Comparison of ENCODE assay signal across 5 cellular contexts in the genomic region with DNA sequence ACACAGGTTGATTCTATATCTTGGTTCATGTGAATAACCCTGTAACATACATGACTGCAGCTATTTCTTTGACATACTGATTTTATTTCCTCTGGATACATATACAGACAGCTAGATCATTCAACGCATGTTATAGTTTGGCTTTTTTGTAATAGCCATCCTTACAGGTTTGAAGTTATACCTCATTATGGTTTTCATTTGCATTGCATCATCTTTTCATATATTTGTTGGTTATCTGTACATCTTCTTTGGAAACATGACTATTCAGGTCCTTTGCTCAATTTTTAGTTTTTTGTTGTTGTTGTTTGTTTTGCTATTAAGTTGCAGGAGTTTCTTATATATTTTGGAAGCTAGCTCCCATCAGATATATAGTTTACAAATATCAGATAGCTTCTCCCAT.
"Had no signal": no experiment of that assay in that cellular context is flagged by ENCODE, and none has a peak within 500 bp of the region (broad histone marks: within the 10 kb centered on the region; RNA-seq: fewer than 3 reads in every experiment).

No MANE protein-coding gene starts in this region.

- H3K4me2 ChIP-seq: KMS-11 had no signal

- H3K9ac ChIP-seq: KMS-11 had no signal

- H3K27ac ChIP-seq: HL-60, KMS-11 had no signal

- FAIRE-seq: HTR-8/SVneo had no signal

- DNase-seq: KBM-7, KG1 had no signal
